ENCODE assay signal across 1 cellular context in the genomic region with DNA sequence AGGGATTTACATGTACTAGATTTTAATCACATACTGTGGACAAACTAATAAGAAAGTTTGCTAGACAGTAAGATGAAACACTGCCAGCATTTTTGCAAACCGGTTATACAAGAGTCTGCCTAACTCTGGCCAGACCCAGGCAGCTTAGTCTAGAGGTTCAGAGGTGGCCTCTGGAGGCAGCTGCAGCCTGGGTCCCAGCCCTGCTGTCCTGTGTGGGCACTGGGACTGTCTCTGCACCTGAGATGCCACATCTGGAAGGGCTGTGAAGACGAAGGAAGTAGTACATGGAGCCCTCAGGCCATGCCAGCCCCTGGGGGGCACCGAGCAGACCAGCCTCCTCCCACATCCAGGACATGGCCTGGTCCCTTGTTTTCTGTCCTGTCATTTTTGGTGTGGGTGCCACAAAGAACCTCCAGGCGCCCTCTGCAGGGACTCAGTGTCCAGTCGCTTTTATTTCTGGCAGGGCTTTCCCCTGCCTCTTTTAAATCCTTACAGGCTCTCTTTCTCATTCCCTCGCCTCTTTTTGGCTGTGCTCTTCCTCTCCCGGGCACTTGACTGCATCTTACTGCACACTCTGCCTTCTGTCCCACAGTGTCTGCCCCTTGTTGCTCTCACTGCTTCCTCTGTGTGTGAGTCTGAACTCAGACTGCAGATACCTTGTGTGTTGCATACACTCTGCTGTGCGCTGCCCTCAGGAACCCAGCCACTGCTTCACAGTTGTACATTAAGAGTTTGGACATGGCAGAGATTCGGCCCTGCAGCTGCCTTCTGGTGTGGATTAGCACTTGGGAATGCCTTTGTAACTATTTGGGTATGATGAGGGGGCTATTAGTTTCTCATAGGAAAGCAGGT.
A peak's percentile ranks its signal among the peaks of the same experiment; 100 is the strongest.
TF ChIP-seq lines count a peak whose summit lies in the region.

No MANE protein-coding gene starts in this region.

TF ChIP-seq in HepG2, 621 proteins besides CTCF, POLR2A, EP300 and RAD21 (continued from another document):
- no peak for TF ChIP-seq ZNF367 (CRISPR knock-in tag; IDR thresholded peaks at IDR 0.05; ENCODE audit: borderline replicate concordance)
- TF ChIP-seq, protein P1, sequence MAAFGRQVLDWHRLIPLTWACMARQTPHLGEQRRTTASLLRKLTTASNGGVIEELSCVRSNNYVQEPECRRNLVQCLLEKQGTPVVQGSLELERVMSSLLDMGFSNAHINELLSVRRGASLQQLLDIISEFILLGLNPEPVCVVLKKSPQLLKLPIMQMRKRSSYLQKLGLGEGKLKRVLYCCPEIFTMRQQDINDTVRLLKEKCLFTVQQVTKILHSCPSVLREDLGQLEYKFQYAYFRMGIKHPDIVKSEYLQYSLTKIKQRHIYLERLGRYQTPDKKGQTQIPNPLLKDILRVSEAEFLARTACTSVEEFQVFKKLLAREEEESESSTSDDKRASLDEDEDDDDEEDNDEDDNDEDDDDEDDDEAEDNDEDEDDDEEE (CRISPR knock-in tag; IDR thresholded peaks at IDR 0.05): no peak
- TF ChIP-seq KLF11 (CRISPR knock-in tag; IDR thresholded peaks at IDR 0.05): no peak
- no peak for TF ChIP-seq ZNF766 (CRISPR knock-in tag; IDR thresholded peaks at IDR 0.05; ENCODE audit: borderline replicate concordance)
- 0 out of 2 replicates have a peak, but pooled peaks have one; percentile 11 for TF ChIP-seq MTF2 (CRISPR knock-in tag; IDR thresholded peaks at IDR 0.05; ENCODE audit: borderline replicate concordance)
- peak; percentile 39; the same call in 1 of the 2 replicates for TF ChIP-seq TBX2 (CRISPR knock-in tag; IDR thresholded peaks at IDR 0.05; ENCODE audit: borderline replicate concordance)
- TF ChIP-seq, protein P2, sequence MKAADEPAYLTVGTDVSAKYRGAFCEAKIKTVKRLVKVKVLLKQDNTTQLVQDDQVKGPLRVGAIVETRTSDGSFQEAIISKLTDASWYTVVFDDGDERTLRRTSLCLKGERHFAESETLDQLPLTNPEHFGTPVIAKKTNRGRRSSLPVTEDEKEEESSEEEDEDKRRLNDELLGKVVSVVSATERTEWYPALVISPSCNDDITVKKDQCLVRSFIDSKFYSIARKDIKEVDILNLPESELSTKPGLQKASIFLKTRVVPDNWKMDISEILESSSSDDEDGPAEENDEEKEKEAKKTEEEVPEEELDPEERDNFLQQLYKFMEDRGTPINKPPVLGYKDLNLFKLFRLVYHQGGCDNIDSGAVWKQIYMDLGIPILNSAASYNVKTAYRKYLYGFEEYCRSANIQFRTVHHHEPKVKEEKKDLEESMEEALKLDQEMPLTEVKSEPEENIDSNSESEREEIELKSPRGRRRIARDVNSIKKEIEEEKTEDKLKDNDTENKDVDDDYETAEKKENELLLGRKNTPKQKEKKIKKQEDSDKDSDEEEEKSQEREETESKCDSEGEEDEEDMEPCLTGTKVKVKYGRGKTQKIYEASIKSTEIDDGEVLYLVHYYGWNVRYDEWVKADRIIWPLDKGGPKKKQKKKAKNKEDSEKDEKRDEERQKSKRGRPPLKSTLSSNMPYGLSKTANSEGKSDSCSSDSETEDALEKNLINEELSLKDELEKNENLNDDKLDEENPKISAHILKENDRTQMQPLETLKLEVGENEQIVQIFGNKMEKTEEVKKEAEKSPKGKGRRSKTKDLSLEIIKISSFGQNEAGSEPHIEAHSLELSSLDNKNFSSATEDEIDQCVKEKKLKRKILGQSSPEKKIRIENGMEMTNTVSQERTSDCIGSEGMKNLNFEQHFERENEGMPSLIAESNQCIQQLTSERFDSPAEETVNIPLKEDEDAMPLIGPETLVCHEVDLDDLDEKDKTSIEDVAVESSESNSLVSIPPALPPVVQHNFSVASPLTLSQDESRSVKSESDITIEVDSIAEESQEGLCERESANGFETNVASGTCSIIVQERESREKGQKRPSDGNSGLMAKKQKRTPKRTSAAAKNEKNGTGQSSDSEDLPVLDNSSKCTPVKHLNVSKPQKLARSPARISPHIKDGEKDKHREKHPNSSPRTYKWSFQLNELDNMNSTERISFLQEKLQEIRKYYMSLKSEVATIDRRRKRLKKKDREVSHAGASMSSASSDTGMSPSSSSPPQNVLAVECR (CRISPR knock-in tag; IDR thresholded peaks at IDR 0.05; ENCODE audit: borderline replicate concordance): peak; percentile 18; the same call in 1 of the 2 replicates
- no peak for TF ChIP-seq ZNF207 (IDR thresholded peaks at IDR 0.05; ENCODE audit: borderline replicate concordance)
- 0 out of 2 replicates have a peak, but pooled peaks have one; percentile 23 for TF ChIP-seq RXRB (CRISPR knock-in tag; IDR thresholded peaks at IDR 0.05; ENCODE audit: borderline replicate concordance)
- TF ChIP-seq ZNF562 (CRISPR knock-in tag; IDR thresholded peaks at IDR 0.05; ENCODE audit: borderline replicate concordance): no peak
- TF ChIP-seq ESRRA (CRISPR knock-in tag; IDR thresholded peaks at IDR 0.05; ENCODE audit: low read depth): no peak
- TF ChIP-seq ZNF232 (CRISPR knock-in tag; IDR thresholded peaks at IDR 0.05; ENCODE audit: borderline replicate concordance): 0 out of 2 replicates have a peak, but pooled peaks have one; percentile 51
- TF ChIP-seq, protein P3, sequence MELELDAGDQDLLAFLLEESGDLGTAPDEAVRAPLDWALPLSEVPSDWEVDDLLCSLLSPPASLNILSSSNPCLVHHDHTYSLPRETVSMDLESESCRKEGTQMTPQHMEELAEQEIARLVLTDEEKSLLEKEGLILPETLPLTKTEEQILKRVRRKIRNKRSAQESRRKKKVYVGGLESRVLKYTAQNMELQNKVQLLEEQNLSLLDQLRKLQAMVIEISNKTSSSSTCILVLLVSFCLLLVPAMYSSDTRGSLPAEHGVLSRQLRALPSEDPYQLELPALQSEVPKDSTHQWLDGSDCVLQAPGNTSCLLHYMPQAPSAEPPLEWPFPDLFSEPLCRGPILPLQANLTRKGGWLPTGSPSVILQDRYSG (CRISPR knock-in tag; IDR thresholded peaks at IDR 0.05): 0 out of 2 replicates have a peak, but pooled peaks have one; percentile 37
- TF ChIP-seq, protein P4, sequence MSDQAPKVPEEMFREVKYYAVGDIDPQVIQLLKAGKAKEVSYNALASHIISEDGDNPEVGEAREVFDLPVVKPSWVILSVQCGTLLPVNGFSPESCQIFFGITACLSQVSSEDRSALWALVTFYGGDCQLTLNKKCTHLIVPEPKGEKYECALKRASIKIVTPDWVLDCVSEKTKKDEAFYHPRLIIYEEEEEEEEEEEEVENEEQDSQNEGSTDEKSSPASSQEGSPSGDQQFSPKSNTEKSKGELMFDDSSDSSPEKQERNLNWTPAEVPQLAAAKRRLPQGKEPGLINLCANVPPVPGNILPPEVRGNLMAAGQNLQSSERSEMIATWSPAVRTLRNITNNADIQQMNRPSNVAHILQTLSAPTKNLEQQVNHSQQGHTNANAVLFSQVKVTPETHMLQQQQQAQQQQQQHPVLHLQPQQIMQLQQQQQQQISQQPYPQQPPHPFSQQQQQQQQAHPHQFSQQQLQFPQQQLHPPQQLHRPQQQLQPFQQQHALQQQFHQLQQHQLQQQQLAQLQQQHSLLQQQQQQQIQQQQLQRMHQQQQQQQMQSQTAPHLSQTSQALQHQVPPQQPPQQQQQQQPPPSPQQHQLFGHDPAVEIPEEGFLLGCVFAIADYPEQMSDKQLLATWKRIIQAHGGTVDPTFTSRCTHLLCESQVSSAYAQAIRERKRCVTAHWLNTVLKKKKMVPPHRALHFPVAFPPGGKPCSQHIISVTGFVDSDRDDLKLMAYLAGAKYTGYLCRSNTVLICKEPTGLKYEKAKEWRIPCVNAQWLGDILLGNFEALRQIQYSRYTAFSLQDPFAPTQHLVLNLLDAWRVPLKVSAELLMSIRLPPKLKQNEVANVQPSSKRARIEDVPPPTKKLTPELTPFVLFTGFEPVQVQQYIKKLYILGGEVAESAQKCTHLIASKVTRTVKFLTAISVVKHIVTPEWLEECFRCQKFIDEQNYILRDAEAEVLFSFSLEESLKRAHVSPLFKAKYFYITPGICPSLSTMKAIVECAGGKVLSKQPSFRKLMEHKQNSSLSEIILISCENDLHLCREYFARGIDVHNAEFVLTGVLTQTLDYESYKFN (CRISPR knock-in tag; conservative IDR thresholded peaks at IDR 0.05): no peak
- no peak for TF ChIP-seq PHF20 (CRISPR knock-in tag; IDR thresholded peaks at IDR 0.05)
- no peak for TF ChIP-seq RARG (CRISPR knock-in tag; IDR thresholded peaks at IDR 0.05; ENCODE audit: low read depth)
- peak; percentile 61; the same call in 1 of the 2 replicates for TF ChIP-seq POGZ (CRISPR knock-in tag; IDR thresholded peaks at IDR 0.05)
- TF ChIP-seq ZNF605 (CRISPR knock-in tag; IDR thresholded peaks at IDR 0.05): peak; percentile 61; the same call in 1 of the 2 replicates
- peak; percentile 35 for TF ChIP-seq TEAD3 (CRISPR knock-in tag; optimal IDR thresholded peaks at IDR 0.05; ENCODE audit: borderline replicate concordance)
- TF ChIP-seq, protein P5, sequence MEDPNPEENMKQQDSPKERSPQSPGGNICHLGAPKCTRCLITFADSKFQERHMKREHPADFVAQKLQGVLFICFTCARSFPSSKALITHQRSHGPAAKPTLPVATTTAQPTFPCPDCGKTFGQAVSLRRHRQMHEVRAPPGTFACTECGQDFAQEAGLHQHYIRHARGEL (CRISPR knock-in tag; IDR thresholded peaks at IDR 0.05): no peak
- TF ChIP-seq ZNF180 (CRISPR knock-in tag; IDR thresholded peaks at IDR 0.05; ENCODE audit: borderline replicate concordance, low read depth): 0 out of 2 replicates have a peak, but pooled peaks have one; percentile 28
- TF ChIP-seq, protein P6, sequence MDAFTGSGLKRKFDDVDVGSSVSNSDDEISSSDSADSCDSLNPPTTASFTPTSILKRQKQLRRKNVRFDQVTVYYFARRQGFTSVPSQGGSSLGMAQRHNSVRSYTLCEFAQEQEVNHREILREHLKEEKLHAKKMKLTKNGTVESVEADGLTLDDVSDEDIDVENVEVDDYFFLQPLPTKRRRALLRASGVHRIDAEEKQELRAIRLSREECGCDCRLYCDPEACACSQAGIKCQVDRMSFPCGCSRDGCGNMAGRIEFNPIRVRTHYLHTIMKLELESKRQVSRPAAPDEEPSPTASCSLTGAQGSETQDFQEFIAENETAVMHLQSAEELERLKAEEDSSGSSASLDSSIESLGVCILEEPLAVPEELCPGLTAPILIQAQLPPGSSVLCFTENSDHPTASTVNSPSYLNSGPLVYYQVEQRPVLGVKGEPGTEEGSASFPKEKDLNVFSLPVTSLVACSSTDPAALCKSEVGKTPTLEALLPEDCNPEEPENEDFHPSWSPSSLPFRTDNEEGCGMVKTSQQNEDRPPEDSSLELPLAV (CRISPR knock-in tag; conservative IDR thresholded peaks at IDR 0.05; ENCODE audit: low read depth): no peak
- TF ChIP-seq PHB2 (IDR thresholded peaks at IDR 0.05; ENCODE audit: partially characterized antibody): no peak
